In the genomic region with DNA sequence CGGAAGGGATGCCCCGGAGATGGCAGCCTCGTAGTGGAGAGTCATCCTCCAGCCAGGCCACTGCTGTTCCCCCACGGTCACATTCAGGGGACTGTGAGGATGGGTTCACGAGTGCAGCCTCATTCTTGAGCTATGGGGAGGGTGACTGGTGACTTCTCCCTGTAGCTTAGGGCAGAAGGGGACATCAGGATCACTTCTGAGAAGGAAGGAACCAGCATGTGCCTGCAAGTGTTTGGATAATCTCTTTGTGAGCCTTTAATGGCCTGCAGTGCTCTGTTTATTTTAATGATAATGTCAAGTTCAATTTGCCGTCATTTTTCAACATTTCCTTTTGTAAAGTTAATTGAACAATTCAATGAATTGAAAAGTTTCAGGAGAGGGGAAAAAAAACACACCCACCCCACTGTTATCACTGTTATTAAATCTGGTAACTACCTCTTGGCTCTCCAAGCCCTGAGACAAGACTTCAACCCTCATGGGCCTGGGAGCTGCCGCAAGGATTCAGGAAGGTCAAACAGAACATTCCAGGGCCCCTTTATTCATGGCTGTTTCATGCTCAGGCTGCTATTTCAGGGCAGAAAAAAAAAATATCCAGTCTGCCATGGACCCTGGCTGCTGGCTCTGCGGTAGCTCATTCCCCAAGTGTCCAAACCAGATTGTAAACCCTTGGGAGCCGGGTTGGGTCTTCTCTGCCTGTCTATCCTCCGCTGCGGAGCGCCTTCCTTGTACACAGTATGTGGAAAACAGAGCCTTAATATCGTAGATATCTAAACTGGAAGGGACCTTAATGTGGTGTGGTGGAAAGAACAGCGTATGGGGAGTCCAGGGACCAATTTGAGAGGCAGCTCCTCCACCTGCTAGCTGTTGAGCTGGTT, we compare ENCODE assay signal across 19 cellular contexts.
"Had no signal": no experiment of that assay in that cellular context is flagged by ENCODE, and none has a peak within 500 bp of the region (broad histone marks: within the 10 kb centered on the region; RNA-seq: fewer than 3 reads in every experiment).

No MANE protein-coding gene starts in this region.

- H3K9me3 ChIP-seq: neutrophil, prostate gland, right lobe of liver, thyroid gland had no signal

- H3K4me1 Mint-ChIP-seq: immature natural killer cell had no signal

- H3K4me3 ChIP-seq: prostate gland, right lobe of liver, thyroid gland had no signal

- H3K27me3 Mint-ChIP-seq: activated CD4-positive, alpha-beta memory T cell treated with anti-CD3 and anti-CD28 coated beads for 36 hours had no signal

- H3K9me3 Mint-ChIP-seq: activated CD4-positive, alpha-beta memory T cell treated with anti-CD3 and anti-CD28 coated beads for 36 hours; activated naive CD4-positive, alpha-beta T cell treated with anti-CD3 and anti-CD28 coated beads for 36 hours; activated naive CD8-positive, alpha-beta T cell treated with anti-CD3 and anti-CD28 coated beads, Interleukin-2, amount 50 U/mL, for 24 hours; activated T-helper 2 cell treated with anti-CD3 and anti-CD28 coated beads, Interferon-gamma antibody, Interleukin-2, Interleukin-4, amounts not matched to agents 10 μg/mL and 5 μg/mL and 100 μg/mL, durations not matched to agents 14 hours and 24 hours and 36 hours; dendritic cell treated with granulocyte-macrophage colony-stimulating factor and Interleukin-4, amounts not matched to agents 40 ng/mL and 50 ng/mL, for 4 days; immature natural killer cell; stimulated activated memory B cell treated with anti-CD40 and anti-IgM and Interleukin-4, amounts not matched to agents 10 μg/mL and 1 μg/mL and 100 μg/mL, for 72 hours had no signal

- H3K36me3 ChIP-seq: neutrophil, prostate gland, right lobe of liver, thyroid gland had no signal

- H3K4me3 Mint-ChIP-seq: activated CD4-positive, alpha-beta memory T cell treated with anti-CD3 and anti-CD28 coated beads for 36 hours; activated CD8-positive, alpha-beta memory T cell treated with anti-CD3 and anti-CD28 coated beads, Interleukin-2, amount 10 ng/mL, durations not matched to agents 7 days and 5 days; activated naive CD4-positive, alpha-beta T cell treated with anti-CD3 and anti-CD28 coated beads for 36 hours; activated naive CD8-positive, alpha-beta T cell treated with anti-CD3 and anti-CD28 coated beads, Interleukin-2, amount 50 U/mL, for 24 hours; dendritic cell treated with granulocyte-macrophage colony-stimulating factor and Interleukin-4, amounts not matched to agents 40 ng/mL and 50 ng/mL, for 4 days; immature natural killer cell; stimulated activated memory B cell treated with anti-CD40 and anti-IgM and Interleukin-4, amounts not matched to agents 10 μg/mL and 1 μg/mL and 100 μg/mL, for 72 hours had no signal

- H3K4me1 ChIP-seq: right lobe of liver, thyroid gland had no signal

- ATAC-seq: activated CD8-positive, alpha-beta memory T cell treated with anti-CD3 and anti-CD28 coated beads, Interleukin-2, amount 10 ng/mL, durations not matched to agents 7 days and 5 days; activated naive CD8-positive, alpha-beta T cell treated with anti-CD3 and anti-CD28 coated beads, Interleukin-2, amount 50 U/mL, for 24 hours; right lobe of liver; stimulated activated memory B cell treated with anti-CD40 and anti-IgM and Interleukin-4, amounts not matched to agents 10 μg/mL and 1 μg/mL and 100 μg/mL, for 72 hours had no signal

- H3K27ac ChIP-seq: neutrophil, prostate gland, right lobe of liver, thyroid gland had no signal

- DNase-seq: activated CD4-positive, alpha-beta memory T cell treated with anti-CD3 and anti-CD28 coated beads for 36 hours; activated CD8-positive, alpha-beta memory T cell treated with anti-CD3 and anti-CD28 coated beads, Interleukin-2, amount 10 ng/mL, durations not matched to agents 7 days and 5 days; activated naive CD4-positive, alpha-beta T cell treated with anti-CD3 and anti-CD28 coated beads for 36 hours; activated naive CD8-positive, alpha-beta T cell treated with anti-CD3 and anti-CD28 coated beads, Interleukin-2, amount 50 U/mL, for 24 hours; activated T-cell treated with anti-CD3 and anti-CD28 coated beads, Interleukin-2, amount 50 U/mL, for 1 hour; aorta; effector memory CD4-positive, alpha-beta T cell; foreskin fibroblast; immature natural killer cell; naive B cell; right lobe of liver; stimulated activated CD4-positive, alpha-beta T cell treated with anti-CD3 and anti-CD28 coated beads, Interleukin-12 subunit alpha, Interleukin-12 subunit beta, amount 100 ng/mL, for 4 hours; T-helper 1 cell; thyroid gland had no signal

- H3K27ac Mint-ChIP-seq: activated CD4-positive, alpha-beta memory T cell treated with anti-CD3 and anti-CD28 coated beads for 36 hours; activated CD8-positive, alpha-beta memory T cell treated with anti-CD3 and anti-CD28 coated beads, Interleukin-2, amount 10 ng/mL, durations not matched to agents 7 days and 5 days; activated naive CD4-positive, alpha-beta T cell treated with anti-CD3 and anti-CD28 coated beads for 36 hours; activated naive CD8-positive, alpha-beta T cell treated with anti-CD3 and anti-CD28 coated beads, Interleukin-2, amount 50 U/mL, for 24 hours; activated T-helper 2 cell treated with anti-CD3 and anti-CD28 coated beads, Interferon-gamma antibody, Interleukin-2, Interleukin-4, amounts not matched to agents 10 μg/mL and 5 μg/mL and 100 μg/mL, durations not matched to agents 14 hours and 24 hours and 36 hours; dendritic cell treated with granulocyte-macrophage colony-stimulating factor and Interleukin-4, amounts not matched to agents 40 ng/mL and 50 ng/mL, for 4 days; immature natural killer cell; stimulated activated memory B cell treated with anti-CD40 and anti-IgM and Interleukin-4, amounts not matched to agents 10 μg/mL and 1 μg/mL and 100 μg/mL, for 72 hours had no signal

- H3K27me3 ChIP-seq: neutrophil, right lobe of liver, thyroid gland had no signal

- H3K36me3 Mint-ChIP-seq: activated CD4-positive, alpha-beta memory T cell treated with anti-CD3 and anti-CD28 coated beads for 36 hours; activated CD8-positive, alpha-beta memory T cell treated with anti-CD3 and anti-CD28 coated beads, Interleukin-2, amount 10 ng/mL, durations not matched to agents 7 days and 5 days; immature natural killer cell; naive B cell; stimulated activated memory B cell treated with anti-CD40 and anti-IgM and Interleukin-4, amounts not matched to agents 10 μg/mL and 1 μg/mL and 100 μg/mL, for 72 hours had no signal
